8 cellular contexts compared by ENCODE assay signal in genomic region chr17:42937712-42938596, GRCh38. TPM values are rescaled to one million over a fixed set of nuclear protein-coding genes. Genes with fewer than 3 reads are reported as not detected.
DNase-seq lines count a peak whose midpoint lies in the region; ATAC-seq and TF ChIP-seq lines count a peak whose summit lies in the region.

No MANE protein-coding gene starts in this region.

- no peaks in the 10 kb centered on the region for H3K4me1 ChIP-seq in PC-3 (ENCODE audit: insufficient read depth, low read length)

- H3K4me2 ChIP-seq in PC-3 (ENCODE audit: low read length) = no peak overlapping the region

- no peaks in the 10 kb centered on the region for H3K9me2 ChIP-seq in PC-3 (replicated peaks; ENCODE audit: low read length)

- POLR2A ChIA-PET in PC-3 (lab: Charles Lee; ENCODE audit: unreplicated experiment) = no interaction called here

- no peaks in the 10 kb centered on the region for H3F3A ChIP-seq in PC-3 (ENCODE audit: low read length, unreplicated experiment)

- intact Hi-C loops in PC-3 (cut with micrococcal nuclease) = no loop called here

- H2AFZ ChIP-seq in PC-3 (ENCODE audit: low read length) = no peak overlapping the region

- no peaks in the 10 kb centered on the region for H3K27me3 ChIP-seq in PC-3 (ENCODE audit: low read length)

- H3K9ac ChIP-seq in PC-3 (ENCODE audit: low read length) = no peak overlapping the region

- no peaks in the 10 kb centered on the region for H3K79me2 ChIP-seq in PC-3 (ENCODE audit: low read length)

- H3K9me3 ChIP-seq in PC-3 (ENCODE audit: low read length) = no peaks in the 10 kb centered on the region

- no peaks in the 10 kb centered on the region for H3K36me3 ChIP-seq in PC-3 (ENCODE audit: low read depth, low read length)

- CTCF ChIA-PET in PC-3 (lab: Charles Lee) = no interaction called here

- ATAC-seq in PC-3 (peak; percentile 62; the same call in 1 of the 2 replicates), GM18909 (IDR thresholded peaks at IDR 0.05; ENCODE audit: poor library complexity, unreplicated experiment) (no peak), GM21515 (IDR thresholded peaks at IDR 0.05; ENCODE audit: unreplicated experiment) (no peak)

- no TSS peak for BruUV-seq in PC-3 (replicated peaks; lab: Mats Ljungman, UMichigan)

- DNase-seq in DMS53 treated with DMSO at 0.1 percent for 48 hours (lab: John Stamatoyannopoulos, UW; ENCODE audit: unreplicated experiment) = peak; percentile 72
- DNase-seq in HUDEP-2 (lab: John Stamatoyannopoulos, UW; ENCODE audit: unreplicated experiment in 76 of 76) = peak in 44 of 76 experiments; percentile 2 to 52 (median 20)
- peak; percentile 59 for DNase-seq in PC-3
- peak; percentile 78 for DNase-seq in astrocyte of the hippocampus (ENCODE audit: low read depth, low spot score)
- DNase-seq in iPS-NIHi7 (ENCODE audit: extremely low spot score) = peak; percentile 87
- peak; percentile 3 to 5 for DNase-seq in stimulated activated CD4-positive, alpha-beta T cell treated with anti-CD3 and anti-CD28 coated beads, Interleukin-4, amount 100 ng/mL, for 4 hours

- H4K20me1 ChIP-seq in PC-3 (ENCODE audit: low read length) = no peaks in the 10 kb centered on the region

- H3K27ac ChIP-seq in PC-3 (ENCODE audit: low read length) = no peak overlapping the region

- H3K4me3 ChIP-seq in PC-3 (ENCODE audit: low read length) = no peak overlapping the region

- TF ChIP-seq CTCF in PC-3 (conservative IDR thresholded peaks at IDR 0.05; ENCODE audit: low read depth, low read length) = peak; percentile 71

RNA-seq across cellular contexts. Expression of gene AARSD1, which starts 26.3 kb away (rescaled TPM):
- 32.5 and 34.7 TPM in 2 replicates for total RNA-seq in PC-3 (2014; rRNA removed)

RNA-seq across cellular contexts. Expression of gene G6PC1, which starts 37.4 kb away (rescaled TPM):
- total RNA-seq in PC-3 (2014; rRNA removed) = not detected in 2 replicates

RNA-seq across cellular contexts. Expression of gene PTGES3L, which starts 41.9 kb away (rescaled TPM):
- 0.52 and 0.55 TPM in 2 replicates for total RNA-seq in PC-3 (2014; rRNA removed)

RNA-seq across cellular contexts. Expression of gene RUNDC1, which starts 42.4 kb away (rescaled TPM):
- total RNA-seq in PC-3 (2014; rRNA removed) = 9.5 and 15.6 TPM in 2 replicates

Comparison
In these comparisons a context has a peak if more than half of its experiments do, and no peak if none do; other contexts are left out.
1. DNase-seq: peak in every context shown above with its lines; median percentile 87 in iPS-NIHi7; 78 in astrocyte of the hippocampus; 72 in DMS53 treated with DMSO at 0.1 percent for 48 hours; 59 in PC-3; 20 in HUDEP-2; 4 in stimulated activated CD4-positive, alpha-beta T cell treated with anti-CD3 and anti-CD28 coated beads, Interleukin-4, amount 100 ng/mL, for 4 hours.